9 cellular contexts compared by ENCODE assay signal in genomic region chr7:17144313-17144712, GRCh38.
DNase-seq lines count a peak whose midpoint lies in the region; ATAC-seq and TF ChIP-seq lines count a peak whose summit lies in the region.
"Had no signal": no experiment of that assay in that cellular context is flagged by ENCODE, and none has a peak within 500 bp of the region (broad histone marks: within the 10 kb centered on the region; RNA-seq: fewer than 3 reads in every experiment).

No MANE protein-coding gene starts in this region.

- H3K9me3 ChIP-seq in CD4-positive, alpha-beta T cell (ENCODE audit: control insufficient read depth, low read length) = no peaks in the 10 kb centered on the region

- no peaks in the 10 kb centered on the region for H3K27me3 Mint-ChIP-seq in CD4-positive, alpha-beta T cell
- H3K27me3 Mint-ChIP-seq: activated B cell treated with CpG ODN at 0.5 μM for 24 hours had no signal

- no peaks in the 10 kb centered on the region for H3K27me3 ChIP-seq in CD4-positive, alpha-beta T cell (ENCODE audit: control insufficient read depth, insufficient read depth, low read length)
- H3K27me3 ChIP-seq in H7 (ENCODE audit: control insufficient read depth, insufficient read depth, low read length) = no peaks in the 10 kb centered on the region

- no peaks in the 10 kb centered on the region for H3K36me3 Mint-ChIP-seq in CD4-positive, alpha-beta T cell (ENCODE audit: low read depth)

- H3K4me1 Mint-ChIP-seq in CD4-positive, alpha-beta T cell (ENCODE audit: low read depth) = peaks cover 49% of the 10 kb centered on the region

- no peak overlapping the region for H3K27ac ChIP-seq in CD4-positive, alpha-beta T cell (ENCODE audit: low read depth, low read length)

- no peak for TF ChIP-seq CTCF in CD4-positive, alpha-beta T cell (IDR thresholded peaks at IDR 0.05)
- no peak for TF ChIP-seq CTCF in omental fat pad (IDR thresholded peaks at IDR 0.05)

- intact Hi-C loops in CD4-positive, alpha-beta T cell (cut with DNase I, micrococcal nuclease) = loop anchor here in 1 of 2 experiments (5.0 kb wide), 2 partner anchors 88 to 153 kb away; partner anchors contain the start of gene AHR

- peak; percentile 78 for ATAC-seq in CD4-positive, alpha-beta T cell (ENCODE audit: poor library complexity)
- ATAC-seq in omental fat pad (ENCODE audit: low FRiP score) (peak; percentile 54), GM21717 (IDR thresholded peaks at IDR 0.05; ENCODE audit: unreplicated experiment) (no peak)

- no peaks in the 10 kb centered on the region for H3K36me3 ChIP-seq in H7 (replicated peaks; ENCODE audit: control insufficient read depth, insufficient read depth, low read length)

- POLR2A ChIA-PET in CD4-positive, alpha-beta T cell (lab: Charles Lee) = interaction anchor here (0.8 to 1.5 kb wide), 4 partner anchors 9 to 160 kb away, joined by 3 to 4 read pairs (median 3); partner anchors contain the start of gene AHR

- H3K27ac Mint-ChIP-seq in CD4-positive, alpha-beta T cell = peak overlapping the region; percentile 75
- H3K27ac Mint-ChIP-seq: activated B cell treated with CpG ODN at 0.5 μM for 24 hours had no signal

- H3K4me3 ChIP-seq in H7 (ENCODE audit: insufficient read depth, low read depth, low read length) = no peak overlapping the region

- CTCF ChIA-PET in CD4-positive, alpha-beta T cell (lab: Charles Lee) = interaction anchor here (2.2 kb wide), 1 partner anchor 158 kb away, joined by 6 read pairs; no protein-coding TSS in a partner anchor

- peak; percentile 3 to 41 (median 26) for DNase-seq in CD4-positive, alpha-beta T cell
- peak; percentile 13 for DNase-seq in NOMO-1 treated with DMSO at 0.1 percent for 48 hours (lab: John Stamatoyannopoulos, UW; ENCODE audit: unreplicated experiment)
- DNase-seq in activated T-helper 9 cell treated with anti-CD3 and anti-CD28 coated beads, Interleukin-2, amount 50 U/mL, for 16 hours (ENCODE audit: low read depth) = peak; percentile 52
- DNase-seq in omental fat pad (ENCODE audit: low spot score) = no peak
- no peak for DNase-seq in NCI-H1105 (lab: John Stamatoyannopoulos, UW)
- DNase-seq in hypothalamus (lab: John Stamatoyannopoulos, UW) = no peak
- DNase-seq in H7 = no peak
- DNase-seq: activated B cell treated with CpG ODN at 0.5 μM for 24 hours had no signal

- H3K4me3 Mint-ChIP-seq in CD4-positive, alpha-beta T cell = peak overlapping the region; percentile 60
- H3K4me3 Mint-ChIP-seq: activated B cell treated with CpG ODN at 0.5 μM for 24 hours had no signal

- H3K9me3 Mint-ChIP-seq in CD4-positive, alpha-beta T cell = no peaks in the 10 kb centered on the region
- H3K9me3 Mint-ChIP-seq: activated B cell treated with CpG ODN at 0.5 μM for 24 hours had no signal

Comparison
In these comparisons a context has a peak if more than half of its experiments do, and no peak if none do; other contexts are left out.
1. DNase-seq: peak in CD4-positive, alpha-beta T cell (10 of 10), NOMO-1 treated with DMSO at 0.1 percent for 48 hours (single experiment) and activated T-helper 9 cell treated with anti-CD3 and anti-CD28 coated beads, Interleukin-2, amount 50 U/mL, for 16 hours (single experiment); none in omental fat pad (single experiment), NCI-H1105 (single experiment), hypothalamus (0 of 51) and H7 (single experiment).